Comparison of ENCODE assay signal across 1 cellular context in the genomic region with DNA sequence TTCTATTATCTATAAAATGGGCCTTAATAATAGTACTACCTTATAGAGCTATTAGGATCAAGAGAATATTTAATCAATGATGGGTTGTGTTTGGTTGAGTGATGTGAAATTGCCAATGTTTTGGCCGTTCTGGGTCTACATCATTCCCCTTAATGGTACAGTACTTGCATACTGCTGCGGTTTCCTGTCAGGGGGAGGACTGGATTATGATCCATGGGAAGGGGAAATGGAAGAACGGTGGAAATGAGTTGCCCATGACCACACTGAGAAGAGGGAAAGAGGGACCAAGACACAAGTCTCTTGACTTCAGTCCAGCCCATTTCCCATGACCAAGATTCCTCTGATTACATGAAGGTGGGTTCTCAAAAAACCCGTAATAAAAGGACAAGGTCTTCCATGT.
TF ChIP-seq lines count a peak whose summit lies in the region.

No MANE protein-coding gene starts in this region.

TF ChIP-seq in GM12878, 131 proteins besides CTCF, POLR2A, EP300 and RAD21:
- no peak for TF ChIP-seq MEF2A (IDR thresholded peaks at IDR 0.05; ENCODE audit: insufficient read depth, low read depth, low read length)
- no peak for TF ChIP-seq GABPA (IDR thresholded peaks at IDR 0.05; ENCODE audit: low read depth)
- TF ChIP-seq JUNB (IDR thresholded peaks at IDR 0.05), result no peak
- TF ChIP-seq, protein P1, sequence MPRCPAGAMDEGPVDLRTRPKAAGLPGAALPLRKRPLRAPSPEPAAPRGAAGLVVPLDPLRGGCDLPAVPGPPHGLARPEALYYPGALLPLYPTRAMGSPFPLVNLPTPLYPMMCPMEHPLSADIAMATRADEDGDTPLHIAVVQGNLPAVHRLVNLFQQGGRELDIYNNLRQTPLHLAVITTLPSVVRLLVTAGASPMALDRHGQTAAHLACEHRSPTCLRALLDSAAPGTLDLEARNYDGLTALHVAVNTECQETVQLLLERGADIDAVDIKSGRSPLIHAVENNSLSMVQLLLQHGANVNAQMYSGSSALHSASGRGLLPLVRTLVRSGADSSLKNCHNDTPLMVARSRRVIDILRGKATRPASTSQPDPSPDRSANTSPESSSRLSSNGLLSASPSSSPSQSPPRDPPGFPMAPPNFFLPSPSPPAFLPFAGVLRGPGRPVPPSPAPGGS (IDR thresholded peaks at IDR 0.05; ENCODE audit: borderline replicate concordance, insufficient read depth, low read depth, low read length, poor library complexity, severe bottlenecking), result no peak
- TF ChIP-seq, protein P2, sequence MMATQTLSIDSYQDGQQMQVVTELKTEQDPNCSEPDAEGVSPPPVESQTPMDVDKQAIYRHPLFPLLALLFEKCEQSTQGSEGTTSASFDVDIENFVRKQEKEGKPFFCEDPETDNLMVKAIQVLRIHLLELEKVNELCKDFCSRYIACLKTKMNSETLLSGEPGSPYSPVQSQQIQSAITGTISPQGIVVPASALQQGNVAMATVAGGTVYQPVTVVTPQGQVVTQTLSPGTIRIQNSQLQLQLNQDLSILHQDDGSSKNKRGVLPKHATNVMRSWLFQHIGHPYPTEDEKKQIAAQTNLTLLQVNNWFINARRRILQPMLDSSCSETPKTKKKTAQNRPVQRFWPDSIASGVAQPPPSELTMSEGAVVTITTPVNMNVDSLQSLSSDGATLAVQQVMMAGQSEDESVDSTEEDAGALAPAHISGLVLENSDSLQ (IDR thresholded peaks at IDR 0.05), result no peak
- TF ChIP-seq FOXM1 (IDR thresholded peaks at IDR 0.05; ENCODE audit: low read depth, low read length), result no peak
- TF ChIP-seq CREB1 (IDR thresholded peaks at IDR 0.05; ENCODE audit: low read depth), result no peak
- TF ChIP-seq BMI1 (IDR thresholded peaks at IDR 0.05; ENCODE audit: borderline replicate concordance), result no peak
- TF ChIP-seq, protein P3, sequence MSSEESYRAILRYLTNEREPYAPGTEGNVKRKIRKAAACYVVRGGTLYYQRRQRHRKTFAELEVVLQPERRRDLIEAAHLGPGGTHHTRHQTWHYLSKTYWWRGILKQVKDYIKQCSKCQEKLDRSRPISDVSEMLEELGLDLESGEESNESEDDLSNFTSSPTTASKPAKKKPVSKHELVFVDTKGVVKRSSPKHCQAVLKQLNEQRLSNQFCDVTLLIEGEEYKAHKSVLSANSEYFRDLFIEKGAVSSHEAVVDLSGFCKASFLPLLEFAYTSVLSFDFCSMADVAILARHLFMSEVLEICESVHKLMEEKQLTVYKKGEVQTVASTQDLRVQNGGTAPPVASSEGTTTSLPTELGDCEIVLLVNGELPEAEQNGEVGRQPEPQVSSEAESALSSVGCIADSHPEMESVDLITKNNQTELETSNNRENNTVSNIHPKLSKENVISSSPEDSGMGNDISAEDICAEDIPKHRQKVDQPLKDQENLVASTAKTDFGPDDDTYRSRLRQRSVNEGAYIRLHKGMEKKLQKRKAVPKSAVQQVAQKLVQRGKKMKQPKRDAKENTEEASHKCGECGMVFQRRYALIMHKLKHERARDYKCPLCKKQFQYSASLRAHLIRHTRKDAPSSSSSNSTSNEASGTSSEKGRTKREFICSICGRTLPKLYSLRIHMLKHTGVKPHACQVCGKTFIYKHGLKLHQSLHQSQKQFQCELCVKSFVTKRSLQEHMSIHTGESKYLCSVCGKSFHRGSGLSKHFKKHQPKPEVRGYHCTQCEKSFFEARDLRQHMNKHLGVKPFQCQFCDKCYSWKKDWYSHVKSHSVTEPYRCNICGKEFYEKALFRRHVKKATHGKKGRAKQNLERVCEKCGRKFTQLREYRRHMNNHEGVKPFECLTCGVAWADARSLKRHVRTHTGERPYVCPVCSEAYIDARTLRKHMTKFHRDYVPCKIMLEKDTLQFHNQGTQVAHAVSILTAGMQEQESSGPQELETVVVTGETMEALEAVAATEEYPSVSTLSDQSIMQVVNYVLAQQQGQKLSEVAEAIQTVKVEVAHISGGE (CRISPR knock-in tag; IDR thresholded peaks at IDR 0.05), result no peak
